In genomic region chr5:141532726-141533125, GRCh38 we compare ENCODE assay signal across 23 cellular contexts. TPM values are rescaled to one million over a fixed set of nuclear protein-coding genes. Genes with fewer than 3 reads are reported as not detected.
"Had no signal": no experiment of that assay in that cellular context is flagged by ENCODE, and none has a peak within 500 bp of the region (broad histone marks: within the 10 kb centered on the region; RNA-seq: fewer than 3 reads in every experiment).

No MANE protein-coding gene starts in this region.

- H2AFZ ChIP-seq: hepatocyte, neural progenitor cell had no signal

- H3K4me1 Mint-ChIP-seq: stimulated activated effector memory CD8-positive, alpha-beta T cell treated with anti-CD3 and anti-CD28 coated beads, Interleukin-12 subunit alpha, Interleukin-12 subunit beta, amount 100 ng/mL, for 72 hours had no signal

- H3K4me3 ChIP-seq: gastroesophageal sphincter, heart left ventricle, hepatocyte, left lung, mucosa of descending colon, neural progenitor cell, prostate gland, right atrium auricular region, stomach, testis, tibial artery had no signal

- H3K36me3 ChIP-seq: neural progenitor cell, prostate gland had no signal

- H3K79me2 ChIP-seq: hepatocyte had no signal

- H3K9me3 Mint-ChIP-seq: mesothelial cell of epicardium; nephron; neural progenitor cell; stimulated activated effector memory CD8-positive, alpha-beta T cell treated with anti-CD3 and anti-CD28 coated beads, Interleukin-12 subunit alpha, Interleukin-12 subunit beta, amount 100 ng/mL, for 72 hours; type B pancreatic cell had no signal

- H3K27me3 ChIP-seq: gastroesophageal sphincter, heart left ventricle, hepatocyte, left lung, neural progenitor cell, right atrium auricular region, stomach, testis, tibial artery had no signal

- H3K27ac Mint-ChIP-seq: mesothelial cell of epicardium; naive B cell; nephron; neural progenitor cell; stimulated activated effector memory CD8-positive, alpha-beta T cell treated with anti-CD3 and anti-CD28 coated beads, Interleukin-12 subunit alpha, Interleukin-12 subunit beta, amount 100 ng/mL, for 72 hours; type B pancreatic cell had no signal

- H3K36me3 Mint-ChIP-seq: stimulated activated effector memory CD8-positive, alpha-beta T cell treated with anti-CD3 and anti-CD28 coated beads, Interleukin-12 subunit alpha, Interleukin-12 subunit beta, amount 100 ng/mL, for 72 hours had no signal

- H3K27ac ChIP-seq: gastroesophageal sphincter, heart left ventricle, hepatocyte, left lung, neural progenitor cell, prostate gland, right atrium auricular region, stomach, testis, tibial artery had no signal

- H3K9me3 ChIP-seq: gastroesophageal sphincter, heart left ventricle, left lung, mucosa of descending colon, prostate gland, right atrium auricular region, stomach, testis, tibial artery had no signal

- H3K4me2 ChIP-seq: hepatocyte, neural progenitor cell had no signal

- ATAC-seq: gastroesophageal sphincter; heart left ventricle; left cardiac atrium; left lung; mucosa of descending colon; sciatic nerve; stimulated activated effector memory CD8-positive, alpha-beta T cell treated with anti-CD3 and anti-CD28 coated beads, Interleukin-12 subunit alpha, Interleukin-12 subunit beta, amount 100 ng/mL, for 72 hours had no signal

- DNase-seq: effector CD8-positive, alpha-beta T cell; heart left ventricle; left cardiac atrium; left lung; mesenchymal stem cell; mucosa of descending colon; naive B cell; stimulated activated CD4-positive, alpha-beta T cell treated with anti-CD3 and anti-CD28 coated beads, Interleukin-2, amount 100 ng/mL, for 24 hours; stimulated activated CD4-positive, alpha-beta T cell treated with anti-CD3 and anti-CD28 coated beads, Interleukin-4, amount 100 ng/mL, for 24 hours; stimulated activated naive CD4-positive, alpha-beta T cell treated with Interleukin-2 at 50 U/mL for 16 hours; stomach; testis; tibial artery had no signal

- H3K4me3 Mint-ChIP-seq: mesothelial cell of epicardium; naive B cell; nephron; neural progenitor cell; stimulated activated effector memory CD8-positive, alpha-beta T cell treated with anti-CD3 and anti-CD28 coated beads, Interleukin-12 subunit alpha, Interleukin-12 subunit beta, amount 100 ng/mL, for 72 hours; type B pancreatic cell had no signal

- H3K4me1 ChIP-seq: neural progenitor cell had no signal

- H3K27me3 Mint-ChIP-seq: naive B cell, type B pancreatic cell had no signal

- H3K9ac ChIP-seq: neural progenitor cell had no signal

RNA-seq across cellular contexts. Expression of gene PCDHGC4, which starts 47.9 kb away (rescaled TPM):
- polyA plus RNA-seq: stomach had no signal
